Comparison of ENCODE assay signal across 13 cellular contexts in genomic region chr2:31108887-31109286, GRCh38. TPM values are rescaled to one million over a fixed set of nuclear protein-coding genes. Genes with fewer than 3 reads are reported as not detected.
A peak's percentile ranks its signal among the peaks of the same experiment; 100 is the strongest.
DNase-seq lines count a peak whose midpoint lies in the region; TF ChIP-seq lines count a peak whose summit lies in the region.
"Had no signal": no experiment of that assay in that cellular context is flagged by ENCODE, and none has a peak within 500 bp of the region (broad histone marks: within the 10 kb centered on the region; RNA-seq: fewer than 3 reads in every experiment).

No MANE protein-coding gene starts in this region.

- H3K36me3 ChIP-seq in SJCRH30 (no peaks in the 10 kb centered on the region), spleen (no peaks in the 10 kb centered on the region)
- H3K36me3 ChIP-seq: BE2C had no signal

- peak; percentile 32 for DNase-seq in Jurkat, Clone E6-1 (ENCODE audit: low read depth, low spot score)
- DNase-seq in SJCRH30 (peak; percentile 77 to 86), islet precursor cell (peak; percentile 64), pons (ENCODE audit: low spot score) (peak; percentile 25), spleen (no peak), NOMO-1 treated with dmso at 0.1 percent for 144 hours (lab: John Stamatoyannopoulos, UW; ENCODE audit: unreplicated experiment) (no peak)
- no peak for DNase-seq in activated CD4-positive, alpha-beta T cell treated with anti-CD3 and anti-CD28 coated beads for 48 hours
- DNase-seq: BE2C; CD8-positive, alpha-beta T cell; NCI-H1694 treated with DMSO at 0.1 percent for 48 hours; NCI-H82 had no signal

- H3K4me3 ChIP-seq in Jurkat, Clone E6-1 (ENCODE audit: low read length) = no peak overlapping the region
- H3K4me3 ChIP-seq in SJCRH30 (no peak overlapping the region), spleen (no peak overlapping the region)
- H3K4me3 ChIP-seq: GM23338, K562 had no signal

- no peak for TF ChIP-seq CTCF in spleen (IDR thresholded peaks at IDR 0.05 in 8 of 11, conservative IDR thresholded peaks at IDR 0.05 in 3 of 11)

- H3K9me3 ChIP-seq in SJCRH30 (replicated peaks) = no peaks in the 10 kb centered on the region
- no peaks in the 10 kb centered on the region for H3K9me3 ChIP-seq in spleen
- H3K9me3 ChIP-seq: BE2C had no signal

- intact Hi-C loops in spleen (cut with DNase I; ENCODE audit: low total_unique reads) = no loop called here

- TF ChIP-seq POLR2A in spleen (IDR thresholded peaks at IDR 0.05) = no peak

- WGBS in spleen, 5 donors = 22 to 79% (median 50%) methylated on average over 1 of the region's 1 CpG

- H3K27ac ChIP-seq in SJCRH30 (peak overlapping the region; percentile 64), spleen (no peak overlapping the region)

- H3K4me1 ChIP-seq in SJCRH30 = peaks cover 18% of the 10 kb centered on the region
- no peaks in the 10 kb centered on the region for H3K4me1 ChIP-seq in spleen

- H3K27me3 ChIP-seq in SJCRH30 = no peaks in the 10 kb centered on the region
- peaks cover 0 to 4% (median 0%) of the 10 kb centered on the region in 7 donors for H3K27me3 ChIP-seq in spleen (replicated peaks in 1 of 7)
- H3K27me3 ChIP-seq: BE2C had no signal

RNA-seq across cellular contexts. Expression of gene GALNT14, which starts 29.4 kb away (rescaled TPM):
- 14.4 TPM for polyA plus RNA-seq in Jurkat, Clone E6-1 (2012; ENCODE audit: insufficient read depth, insufficient read length)
- total RNA-seq in SJCRH30 (2014; rRNA removed; shearing (Covaris generic)) = not detected in 2 replicates
- 10 to 100 TPM in 1 of 7 donors, 1 to 10 TPM in 6; 2.7 to 18.5 (median 5.8) TPM for total RNA-seq in spleen
- polyA plus RNA-seq in spleen = 1 to 10 TPM; 3.4 to 4.8 (median 3.6) TPM
- total RNA-seq: CD8-positive, alpha-beta T cell; K562 had no signal

Comparison
In these comparisons a context has a peak if more than half of its experiments do, and no peak if none do; other contexts are left out.
1. DNase-seq: peak in Jurkat, Clone E6-1 (single experiment), SJCRH30 (2 of 2), islet precursor cell (single experiment) and pons (single experiment); none in spleen (single experiment), NOMO-1 treated with dmso at 0.1 percent for 144 hours (single experiment) and activated CD4-positive, alpha-beta T cell treated with anti-CD3 and anti-CD28 coated beads for 48 hours (single experiment).